20 cellular contexts compared by ENCODE assay signal in the genomic region with DNA sequence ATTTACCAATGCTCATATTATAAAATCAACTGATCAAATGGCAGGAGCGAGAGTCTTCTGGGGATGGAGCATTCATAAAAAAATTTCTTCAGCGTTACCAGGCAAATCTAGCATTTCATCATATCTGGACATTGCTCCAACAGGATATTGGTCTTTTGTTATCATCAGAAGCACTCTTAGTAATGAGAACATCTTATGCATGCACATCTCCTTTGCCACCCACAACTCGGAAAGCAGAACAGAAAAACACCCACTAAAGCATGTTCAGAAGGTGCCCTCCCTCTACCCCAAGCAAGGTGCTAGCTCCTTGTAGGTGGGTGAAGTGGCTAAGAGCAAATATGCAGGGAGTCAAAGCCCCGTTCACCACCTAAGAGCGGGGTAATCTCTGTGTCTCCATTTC. TPM values are rescaled to one million over a fixed set of nuclear protein-coding genes. Genes with fewer than 3 reads are reported as not detected.
DNase-seq lines count a peak whose midpoint lies in the region; ATAC-seq and TF ChIP-seq lines count a peak whose summit lies in the region.
"Had no signal": no experiment of that assay in that cellular context is flagged by ENCODE, and none has a peak within 500 bp of the region (broad histone marks: within the 10 kb centered on the region; RNA-seq: fewer than 3 reads in every experiment).

No MANE protein-coding gene starts in this region.

- H3K9me3 Mint-ChIP-seq in activated B cell treated with CpG ODN at 0.5 μM for 24 hours (no peaks in the 10 kb centered on the region), endothelial cell (ENCODE audit: unreplicated experiment) (no peaks in the 10 kb centered on the region)
- no peaks in the 10 kb centered on the region for H3K9me3 Mint-ChIP-seq in activated CD8-positive, alpha-beta memory T cell treated with anti-CD3 and anti-CD28 coated beads, Interleukin-2, amount 10 ng/mL, durations not matched to agents 7 days and 5 days (ENCODE audit: low read depth)

- TF ChIP-seq CTCF in activated B cell treated with CpG ODN at 0.5 μM for 24 hours (IDR thresholded peaks at IDR 0.05) (no peak), endothelial cell (IDR thresholded peaks at IDR 0.05; ENCODE audit: unreplicated experiment) (no peak)

- H3K4me1 ChIP-seq in ACC112 (ENCODE audit: control insufficient read depth, insufficient read depth, low read length, unreplicated experiment): peaks cover 73% of the 10 kb centered on the region
- no peaks in the 10 kb centered on the region for H3K4me1 ChIP-seq in effector memory CD4-positive, alpha-beta T cell (ENCODE audit: control insufficient read depth, insufficient read depth, low read length, poor library complexity, severe bottlenecking)

- no peaks in the 10 kb centered on the region for H3K36me3 ChIP-seq in ACC112 (ENCODE audit: insufficient read depth, low read length)
- no peaks in the 10 kb centered on the region for H3K36me3 ChIP-seq in effector memory CD4-positive, alpha-beta T cell (ENCODE audit: control insufficient read depth, insufficient read depth, low read length)
- H3K36me3 ChIP-seq: gastrocnemius medialis, ovary, suprapubic skin had no signal

- no peak overlapping the region for H2AFZ ChIP-seq in ACC112 (ENCODE audit: low read length, unreplicated experiment)

- DNase-seq in activated B cell treated with CpG ODN at 0.5 μM for 24 hours: no peak
- no peak for DNase-seq in effector memory CD4-positive, alpha-beta T cell
- no peak for DNase-seq in activated CD8-positive, alpha-beta memory T cell treated with anti-CD3 and anti-CD28 coated beads, Interleukin-2, amount 10 ng/mL, durations not matched to agents 7 days and 5 days
- DNase-seq in endothelial cell (ENCODE audit: low spot score): no peak
- DNase-seq in NCI-H187 treated with DMSO at 0.1 percent for 48 hours (lab: John Stamatoyannopoulos, UW): no peak
- DNase-seq: activated CD4-positive, alpha-beta T cell treated with anti-CD3 and anti-CD28 coated beads for 4 hours; activated naive CD4-positive, alpha-beta T cell treated with Interleukin-2 at 50 U/mL for 16 hours; COR-L47; gastrocnemius medialis; NCI-H2107; NCI-H524 treated with DMSO at 0.1 percent for 48 hours; ovary; PC-3; stimulated activated CD4-positive, alpha-beta T cell treated with anti-CD3 and anti-CD28 coated beads, Interleukin-2, amount 100 ng/mL, for 48 hours had no signal

- H3K36me3 Mint-ChIP-seq in activated B cell treated with CpG ODN at 0.5 μM for 24 hours (ENCODE audit: low read depth): peaks cover 43% of the 10 kb centered on the region
- peaks cover 4% of the 10 kb centered on the region for H3K36me3 Mint-ChIP-seq in activated CD8-positive, alpha-beta memory T cell treated with anti-CD3 and anti-CD28 coated beads, Interleukin-2, amount 10 ng/mL, durations not matched to agents 7 days and 5 days
- H3K36me3 Mint-ChIP-seq in endothelial cell (ENCODE audit: low read depth, unreplicated experiment): peaks cover 14% of the 10 kb centered on the region

- POLR2A ChIA-PET in activated B cell treated with CpG ODN at 0.5 μM for 24 hours (lab: Charles Lee): interaction anchor here (0.5 to 1.2 kb wide), 6 partner anchors 13 to 435 kb away, joined by 3 to 11 read pairs (median 4); no protein-coding TSS in a partner anchor

- H3K4me1 Mint-ChIP-seq in activated B cell treated with CpG ODN at 0.5 μM for 24 hours: peaks cover 96% of the 10 kb centered on the region
- H3K4me1 Mint-ChIP-seq in activated CD8-positive, alpha-beta memory T cell treated with anti-CD3 and anti-CD28 coated beads, Interleukin-2, amount 10 ng/mL, durations not matched to agents 7 days and 5 days: peaks cover 8% of the 10 kb centered on the region
- H3K4me1 Mint-ChIP-seq in endothelial cell (ENCODE audit: unreplicated experiment): peaks cover 26% of the 10 kb centered on the region

- CTCF ChIA-PET in activated B cell treated with CpG ODN at 0.5 μM for 24 hours (lab: Charles Lee): interaction anchor here (0.7 kb wide), 1 partner anchor 15 kb away, joined by 3 read pairs; no protein-coding TSS in a partner anchor
- CTCF ChIA-PET in activated CD8-positive, alpha-beta memory T cell treated with anti-CD3 and anti-CD28 coated beads, Interleukin-2, amount 10 ng/mL, durations not matched to agents 7 days and 5 days (lab: Charles Lee): no interaction called here

- H3K4me3 Mint-ChIP-seq in activated B cell treated with CpG ODN at 0.5 μM for 24 hours (peak overlapping the region; percentile 28), endothelial cell (ENCODE audit: unreplicated experiment) (no peak overlapping the region)
- H3K4me3 Mint-ChIP-seq in activated CD8-positive, alpha-beta memory T cell treated with anti-CD3 and anti-CD28 coated beads, Interleukin-2, amount 10 ng/mL, durations not matched to agents 7 days and 5 days: no peak overlapping the region

- H3K27me3 Mint-ChIP-seq in activated B cell treated with CpG ODN at 0.5 μM for 24 hours: no peaks in the 10 kb centered on the region
- H3K27me3 Mint-ChIP-seq in activated CD8-positive, alpha-beta memory T cell treated with anti-CD3 and anti-CD28 coated beads, Interleukin-2, amount 10 ng/mL, durations not matched to agents 7 days and 5 days: no peaks in the 10 kb centered on the region
- H3K27me3 Mint-ChIP-seq in endothelial cell (ENCODE audit: unreplicated experiment): peaks cover 4% of the 10 kb centered on the region

- H3K9me3 ChIP-seq in effector memory CD4-positive, alpha-beta T cell (ENCODE audit: control insufficient read depth, low read length): no peaks in the 10 kb centered on the region
- H3K9me3 ChIP-seq: gastrocnemius medialis, ovary, suprapubic skin had no signal

- H3K27ac ChIP-seq in ACC112 (ENCODE audit: low read depth, low read length): peak overlapping the region; percentile 33
- no peak overlapping the region for H3K27ac ChIP-seq in effector memory CD4-positive, alpha-beta T cell (ENCODE audit: insufficient read depth, low read length, poor library complexity, severe bottlenecking)
- H3K27ac ChIP-seq: coronary artery, ovary, suprapubic skin had no signal

- no peaks in the 10 kb centered on the region for H3K27me3 ChIP-seq in ACC112 (ENCODE audit: insufficient read depth, low read length)
- no peaks in the 10 kb centered on the region for H3K27me3 ChIP-seq in effector memory CD4-positive, alpha-beta T cell (replicated peaks; ENCODE audit: control insufficient read depth, insufficient read depth, low read length, poor library complexity, severe bottlenecking)
- H3K27me3 ChIP-seq: gastrocnemius medialis, ovary, suprapubic skin had no signal

- H3K27ac Mint-ChIP-seq in activated B cell treated with CpG ODN at 0.5 μM for 24 hours (peak overlapping the region; percentile 88), endothelial cell (ENCODE audit: unreplicated experiment) (no peak overlapping the region)
- no peak overlapping the region for H3K27ac Mint-ChIP-seq in activated CD8-positive, alpha-beta memory T cell treated with anti-CD3 and anti-CD28 coated beads, Interleukin-2, amount 10 ng/mL, durations not matched to agents 7 days and 5 days

- H3K4me3 ChIP-seq in ACC112 (ENCODE audit: low read depth, low read length): no peak overlapping the region
- no peak overlapping the region for H3K4me3 ChIP-seq in effector memory CD4-positive, alpha-beta T cell (ENCODE audit: insufficient read depth, low read depth, low read length, poor library complexity, severe bottlenecking)
- H3K4me3 ChIP-seq: coronary artery, gastrocnemius medialis, ovary, suprapubic skin had no signal

- intact Hi-C loops in activated B cell treated with CpG ODN at 0.5 μM for 24 hours (cut with micrococcal nuclease): loop anchor here (1.0 to 2.0 kb wide), 4 partner anchors 10 to 18 kb away; no protein-coding TSS in a partner anchor

- H3K79me2 ChIP-seq in ACC112 (ENCODE audit: control insufficient read depth, insufficient read depth, low read length, unreplicated experiment): peaks cover 94% of the 10 kb centered on the region

- ATAC-seq in GM18517 (IDR thresholded peaks at IDR 0.05; ENCODE audit: unreplicated experiment) (peak; percentile 66), HG02571 (IDR thresholded peaks at IDR 0.05; ENCODE audit: unreplicated experiment) (peak; percentile 57), activated B cell treated with CpG ODN at 0.5 μM for 24 hours (ENCODE audit: low read depth) (peak; percentile 92)
- no peak for ATAC-seq in activated CD8-positive, alpha-beta memory T cell treated with anti-CD3 and anti-CD28 coated beads, Interleukin-2, amount 10 ng/mL, durations not matched to agents 7 days and 5 days
- ATAC-seq: gastrocnemius medialis, HCT116, PC-3 had no signal

RNA-seq across cellular contexts. Expression of gene ARHGAP17, which starts 18.9 kb away (rescaled TPM):
- total RNA-seq in activated B cell treated with CpG ODN at 0.5 μM for 24 hours (287 and 310 TPM in 2 replicates), endothelial cell (ENCODE audit: unreplicated experiment) (125 TPM)
- 10 to 100 TPM; 69.4 to 80.8 TPM for total RNA-seq in activated CD8-positive, alpha-beta memory T cell treated with anti-CD3 and anti-CD28 coated beads, Interleukin-2, amount 10 ng/mL, durations not matched to agents 7 days and 5 days
